ENCODE assay signal across 8 cellular contexts in genomic region chr14:55051426-55052258, GRCh38. TPM values are rescaled to one million over a fixed set of nuclear protein-coding genes. Genes with fewer than 3 reads are reported as not detected.
DNase-seq lines count a peak whose midpoint lies in the region; ATAC-seq, FAIRE-seq and TF ChIP-seq lines count a peak whose summit lies in the region.

MAPK1IP1L (plus strand) TSS chr14:55051647; CDS start chr14:55061684, 10,037 bp downstream.

- ATAC-seq in HG03457 (IDR thresholded peaks at IDR 0.05; ENCODE audit: unreplicated experiment), result peak; percentile 76

- DNase-seq in BJ (ENCODE audit: low read depth) (peak; percentile 47), GM19239 (ENCODE audit: insufficient read length, low spot score) (peak; percentile 86), NCI-H524 treated with DMSO at 0.1 percent for 48 hours (lab: John Stamatoyannopoulos, UW) (peak; percentile 58), coronary artery (ENCODE audit: low spot score) (peak; percentile 95), left kidney (ENCODE audit: low read depth, low spot score) (peak; percentile 98)
- DNase-seq in activated CD4-positive, alpha-beta T cell treated with anti-CD3 and anti-CD28 coated beads for 48 hours, result peak; percentile 92
- DNase-seq in stimulated activated CD4-positive, alpha-beta T cell treated with anti-CD3 and anti-CD28 coated beads, Interleukin-2, amount 100 ng/mL, for 24 hours, result peak; percentile 89 to 91

- H3K27ac ChIP-seq in coronary artery, result peak within 1 kb of the TSS; percentile 96 to 99

- POLR2A ChIA-PET in BJ (lab: Charles Lee), result interaction anchor here (0.9 to 1.0 kb wide), 2 partner anchors 21 to 22 kb away, joined by 3 read pairs; no protein-coding TSS in a partner anchor

- H3K36me3 ChIP-seq in BJ (ENCODE audit: control insufficient read depth, insufficient read depth, low read length), result no peaks in the 10 kb centered on the region

- no peaks in the 10 kb centered on the region for H3K27me3 ChIP-seq in BJ (ENCODE audit: control insufficient read depth, insufficient read depth, low read length)

- CTCF ChIA-PET in BJ (lab: Yijun Ruan, JAX), result interaction anchor here (0.6 to 2.2 kb wide), 28 partner anchors 8 to 373 kb away, joined by 3 to 22 read pairs (median 4); partner anchors contain the start of genes LGALS3, SOCS4 and WDHD1

- peak; percentile 93 for FAIRE-seq in GM19239 (lab: Jason Lieb, UNC)

- H3K4me3 ChIP-seq in BJ (ENCODE audit: low read depth, low read length) (peak within 1 kb of the TSS; percentile 95), coronary artery (peak within 1 kb of the TSS; percentile 85)

- TF ChIP-seq CTCF in BJ (IDR thresholded peaks at IDR 0.05; ENCODE audit: insufficient read depth, low read depth, low read length), result peak; percentile 69
- TF ChIP-seq CTCF in coronary artery (IDR thresholded peaks at IDR 0.05), result peak; percentile 100

RNA-seq across cellular contexts. Expression of gene MAPK1IP1L, which starts in this region (rescaled TPM):
- 56.4 and 90.0 TPM in 2 replicates for polyA plus RNA-seq in BJ (2011; rRNA removed)
- polyA minus RNA-seq in BJ (2011; rRNA and poly(A)+ RNA removed), result 186 and 315 TPM in 2 replicates

Comparison
In these comparisons a context has a peak if more than half of its experiments do, and no peak if none do; other contexts are left out.
1. Peak in every context shown above with its lines: DNase-seq, ATAC-seq, H3K4me3 ChIP-seq and H3K27ac ChIP-seq.
2. DNase-seq: peak in every context shown above with its lines; median percentile 98 in left kidney; 95 in coronary artery; 92 in activated CD4-positive, alpha-beta T cell treated with anti-CD3 and anti-CD28 coated beads for 48 hours; 90 in stimulated activated CD4-positive, alpha-beta T cell treated with anti-CD3 and anti-CD28 coated beads, Interleukin-2, amount 100 ng/mL, for 24 hours; 86 in GM19239; 58 in NCI-H524 treated with DMSO at 0.1 percent for 48 hours; 47 in BJ.